ENCODE assay signal across 14 cellular contexts in genomic region chr5:59583810-59584562, GRCh38.
DNase-seq lines count a peak whose midpoint lies in the region; ATAC-seq and TF ChIP-seq lines count a peak whose summit lies in the region.
"Had no signal": no experiment of that assay in that cellular context is flagged by ENCODE, and none has a peak within 500 bp of the region (broad histone marks: within the 10 kb centered on the region; RNA-seq: fewer than 3 reads in every experiment).

No MANE protein-coding gene starts in this region.

- H3K27ac Mint-ChIP-seq in activated CD4-positive, alpha-beta memory T cell treated with anti-CD3 and anti-CD28 coated beads for 36 hours, result no peak overlapping the region
- H3K27ac Mint-ChIP-seq: activated CD8-positive, alpha-beta memory T cell treated with anti-CD3 and anti-CD28 coated beads, Interleukin-2, amount 10 ng/mL, durations not matched to agents 7 days and 5 days; activated naive CD8-positive, alpha-beta T cell had no signal

- peak; percentile 55 for DNase-seq in DMS53 treated with DMSO at 0.1 percent for 48 hours (lab: John Stamatoyannopoulos, UW; ENCODE audit: unreplicated experiment)
- DNase-seq in NCI-H2081 treated with DMSO at 0.1 percent for 48 hours (lab: John Stamatoyannopoulos, UW), result peak; percentile 25
- peak in 3 of 10 donors; percentile 35 to 44 (median 42) for DNase-seq in dorsolateral prefrontal cortex
- DNase-seq in occipital lobe (lab: John Stamatoyannopoulos, UW), result peak; percentile 12
- no peak for DNase-seq in foreskin melanocyte
- no peak for DNase-seq in RKO (ENCODE audit: low spot score)
- DNase-seq in activated CD4-positive, alpha-beta memory T cell treated with anti-CD3 and anti-CD28 coated beads for 36 hours, result no peak
- DNase-seq: activated CD8-positive, alpha-beta memory T cell treated with anti-CD3 and anti-CD28 coated beads, Interleukin-2, amount 10 ng/mL, durations not matched to agents 7 days and 5 days; stimulated activated naive CD4-positive, alpha-beta T cell had no signal

- H3K4me1 Mint-ChIP-seq in activated CD4-positive, alpha-beta memory T cell treated with anti-CD3 and anti-CD28 coated beads for 36 hours (ENCODE audit: low read depth), result no peaks in the 10 kb centered on the region
- H3K4me1 Mint-ChIP-seq: activated CD8-positive, alpha-beta memory T cell treated with anti-CD3 and anti-CD28 coated beads, Interleukin-2, amount 10 ng/mL, durations not matched to agents 7 days and 5 days had no signal

- H3K9me3 Mint-ChIP-seq in activated CD4-positive, alpha-beta memory T cell treated with anti-CD3 and anti-CD28 coated beads for 36 hours, result no peaks in the 10 kb centered on the region

- H3K27me3 ChIP-seq in dorsolateral prefrontal cortex, result no peaks in the 10 kb centered on the region
- H3K27me3 ChIP-seq: BLaER1 treated with 17β-estradiol and CSF1 and Interleukin-3, amounts not matched to agents 10 nM and 100 nM; gastroesophageal sphincter; neutrophil had no signal

- no peaks in the 10 kb centered on the region for H3K36me3 Mint-ChIP-seq in activated CD4-positive, alpha-beta memory T cell treated with anti-CD3 and anti-CD28 coated beads for 36 hours
- H3K36me3 Mint-ChIP-seq: activated CD8-positive, alpha-beta memory T cell treated with anti-CD3 and anti-CD28 coated beads, Interleukin-2, amount 10 ng/mL, durations not matched to agents 7 days and 5 days; activated naive CD8-positive, alpha-beta T cell had no signal

- peaks cover 6% of the 10 kb centered on the region for H3K27me3 Mint-ChIP-seq in activated CD4-positive, alpha-beta memory T cell treated with anti-CD3 and anti-CD28 coated beads for 36 hours

- no peak overlapping the region for H3K4me3 Mint-ChIP-seq in activated CD4-positive, alpha-beta memory T cell treated with anti-CD3 and anti-CD28 coated beads for 36 hours
- H3K4me3 Mint-ChIP-seq: activated CD8-positive, alpha-beta memory T cell treated with anti-CD3 and anti-CD28 coated beads, Interleukin-2, amount 10 ng/mL, durations not matched to agents 7 days and 5 days; activated naive CD8-positive, alpha-beta T cell had no signal

- POLR2A ChIA-PET in activated CD4-positive, alpha-beta memory T cell treated with anti-CD3 and anti-CD28 coated beads for 36 hours (lab: Charles Lee), result no interaction called here

- CTCF ChIA-PET in activated CD4-positive, alpha-beta memory T cell treated with anti-CD3 and anti-CD28 coated beads for 36 hours (lab: Charles Lee), result no interaction called here

- H3K4me3 ChIP-seq in dorsolateral prefrontal cortex, result peak overlapping the region; percentile 4 to 82 (median 67)
- H3K4me3 ChIP-seq: BLaER1 treated with 17β-estradiol and CSF1 and Interleukin-3, amounts not matched to agents 10 nM and 100 nM; gastroesophageal sphincter had no signal

- peak overlapping the region in 54 of 59 donors; percentile 1 to 85 (median 59) for H3K27ac ChIP-seq in dorsolateral prefrontal cortex
- H3K27ac ChIP-seq: BLaER1 treated with 17β-estradiol and CSF1 and Interleukin-3, amounts not matched to agents 10 nM and 100 nM; gastroesophageal sphincter; neutrophil had no signal

- intact Hi-C loops in dorsolateral prefrontal cortex (cut with DNase I), result no loop called here
- intact Hi-C loops in activated CD4-positive, alpha-beta memory T cell treated with anti-CD3 and anti-CD28 coated beads for 36 hours (cut with micrococcal nuclease), result no loop called here

- no peak for ATAC-seq in GM21786 (IDR thresholded peaks at IDR 0.05; ENCODE audit: unreplicated experiment)
- ATAC-seq: activated CD8-positive, alpha-beta memory T cell treated with anti-CD3 and anti-CD28 coated beads, Interleukin-2, amount 10 ng/mL, durations not matched to agents 7 days and 5 days; gastroesophageal sphincter had no signal

- no peak for TF ChIP-seq CTCF in dorsolateral prefrontal cortex (IDR thresholded peaks at IDR 0.05 in 54 of 56, conservative IDR thresholded peaks at IDR 0.05 in 2 of 56; ENCODE audit: low read depth in 1 of 56, partially characterized antibody in 56 of 56)

Comparison
In these comparisons a context has a peak if more than half of its experiments do, and no peak if none do; other contexts are left out.
1. DNase-seq: peak in DMS53 treated with DMSO at 0.1 percent for 48 hours (single experiment), NCI-H2081 treated with DMSO at 0.1 percent for 48 hours (single experiment) and occipital lobe (single experiment); none in foreskin melanocyte (single experiment), RKO (single experiment) and activated CD4-positive, alpha-beta memory T cell treated with anti-CD3 and anti-CD28 coated beads for 36 hours (single experiment).